8 cellular contexts compared by ENCODE assay signal in the genomic region with DNA sequence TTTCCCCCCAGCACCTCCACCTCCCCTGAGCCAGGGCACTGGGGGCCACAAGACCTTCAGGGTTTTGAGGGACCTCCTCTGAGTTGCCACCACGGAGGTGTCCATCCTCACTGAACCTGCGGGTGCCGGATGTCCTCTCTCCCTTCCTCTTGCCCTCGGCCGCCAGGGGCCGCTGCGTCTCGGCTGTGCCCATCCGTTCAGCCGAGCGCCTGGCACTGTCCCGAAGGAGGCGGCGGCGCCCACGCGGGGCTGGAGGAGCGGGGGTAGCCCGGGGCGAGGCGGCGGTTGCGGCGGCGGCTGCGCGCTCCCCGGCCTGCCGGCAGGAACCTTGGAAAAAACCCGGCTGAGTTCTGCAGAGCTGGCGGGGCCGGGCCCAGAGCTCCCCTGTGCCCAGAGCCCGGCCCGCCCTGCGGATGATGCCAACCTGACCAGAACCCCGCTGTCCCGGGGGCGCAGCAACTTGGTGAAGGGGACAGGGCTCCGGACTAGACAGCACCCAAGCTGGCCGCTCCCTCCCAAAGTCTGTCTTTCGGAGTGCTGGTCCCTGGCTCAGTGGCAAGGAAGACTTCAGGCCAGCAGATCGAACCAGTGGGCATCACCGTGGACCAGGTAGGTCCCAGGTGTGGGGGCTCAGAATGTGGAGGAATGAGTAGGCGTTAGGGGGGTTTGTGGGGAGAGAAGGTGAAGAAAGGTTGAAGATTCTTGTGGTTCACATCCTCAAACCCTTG. TPM values are rescaled to one million over a fixed set of nuclear protein-coding genes. Genes with fewer than 3 reads are reported as not detected.
DNase-seq lines count a peak whose midpoint lies in the region; ATAC-seq and TF ChIP-seq lines count a peak whose summit lies in the region.

No MANE protein-coding gene starts in this region.

- H3K27ac ChIP-seq in Karpas-422 (ENCODE audit: low read length) (no peak overlapping the region), SJSA1 (no peak overlapping the region), parathyroid adenoma (no peak overlapping the region), transverse colon (no peak overlapping the region)

- no peak for TF ChIP-seq EP300 in transverse colon (IDR thresholded peaks at IDR 0.05; ENCODE audit: low read depth)

- H3K4me2 ChIP-seq in Karpas-422 (ENCODE audit: low read depth, low read length, poor library complexity, severe bottlenecking): peak overlapping the region; percentile 50
- peak overlapping the region; percentile 24 for H3K4me2 ChIP-seq in parathyroid adenoma (ENCODE audit: low read length)

- TF ChIP-seq CTCF in parathyroid adenoma (IDR thresholded peaks at IDR 0.05) (peak; percentile 70), transverse colon (IDR thresholded peaks at IDR 0.05) (peak; percentile 61 to 89 (median 82))

- 0 out of 2 replicates have a peak overlapping the region, but pooled peaks have one; percentile 25 for H3K4me3 ChIP-seq in Karpas-422 (ENCODE audit: low read length)
- H3K4me3 ChIP-seq in SJSA1: no peak overlapping the region
- H3K4me3 ChIP-seq in parathyroid adenoma (ENCODE audit: low read depth, low read length): no peak overlapping the region
- peak overlapping the region in 2 of 4 donors; percentile 13 to 21 for H3K4me3 ChIP-seq in transverse colon

- H3K9me3 ChIP-seq in Karpas-422 (ENCODE audit: low read length) (no peaks in the 10 kb centered on the region), SJSA1 (replicated peaks) (no peaks in the 10 kb centered on the region), parathyroid adenoma (ENCODE audit: control insufficient read depth, low read length) (no peaks in the 10 kb centered on the region), transverse colon (no peaks in the 10 kb centered on the region)

- no peaks in the 10 kb centered on the region for H3K79me2 ChIP-seq in Karpas-422 (ENCODE audit: low read length)
- H3K79me2 ChIP-seq in parathyroid adenoma: no peaks in the 10 kb centered on the region

- H3K4me1 ChIP-seq in Karpas-422 (ENCODE audit: low read length): peaks cover 25% of the 10 kb centered on the region
- H3K4me1 ChIP-seq in SJSA1 (replicated peaks): peaks cover 21% of the 10 kb centered on the region
- H3K4me1 ChIP-seq in parathyroid adenoma: peaks cover 2% of the 10 kb centered on the region
- H3K4me1 ChIP-seq in transverse colon: peaks cover 0 to 46% (median 35%) of the 10 kb centered on the region in 4 donors

- H3K27me3 ChIP-seq in Karpas-422 (ENCODE audit: low read length) (no peaks in the 10 kb centered on the region), SJSA1 (replicated peaks) (peaks cover 10% of the 10 kb centered on the region), parathyroid adenoma (ENCODE audit: control insufficient read depth, insufficient read depth, low read length) (no peaks in the 10 kb centered on the region), transverse colon (no peaks in the 10 kb centered on the region)

- intact Hi-C loops in transverse colon (cut with DNase I; ENCODE audit: low total_unique reads): loop anchor here (5.0 to 10.0 kb wide), 2 partner anchors 83 to 356 kb away; partner anchors contain the start of gene LRIG2

- H3K36me3 ChIP-seq in Karpas-422 (ENCODE audit: insufficient read depth, low read length): no peaks in the 10 kb centered on the region
- H3K36me3 ChIP-seq in SJSA1: no peaks in the 10 kb centered on the region
- H3K36me3 ChIP-seq in parathyroid adenoma (ENCODE audit: control insufficient read depth, insufficient read depth, low read length): no peaks in the 10 kb centered on the region
- no peaks in the 10 kb centered on the region for H3K36me3 ChIP-seq in transverse colon

- H3K9me2 ChIP-seq in Karpas-422 (replicated peaks; ENCODE audit: insufficient read depth, low read length): no peaks in the 10 kb centered on the region

- H3K9ac ChIP-seq in Karpas-422 (ENCODE audit: low read length) (no peak overlapping the region), parathyroid adenoma (no peak overlapping the region)

- WGBS in transverse colon (ENCODE audit: low coverage in 1 of 2), 2 donors: 13% methylated on average over 38 of the region's 44 CpGs; no CpG with 5 or more reads in 1 of the 2 donors

- no peak for ATAC-seq in HG02840 (IDR thresholded peaks at IDR 0.05; ENCODE audit: low FRiP score, unreplicated experiment)

- H4K20me1 ChIP-seq in Karpas-422 (ENCODE audit: insufficient read depth, low read depth, low read length): peaks cover 3% of the 10 kb centered on the region

- no peak for TF ChIP-seq POLR2A in transverse colon (IDR thresholded peaks at IDR 0.05)

- H2AFZ ChIP-seq in Karpas-422 (ENCODE audit: low read length) (no peak overlapping the region), parathyroid adenoma (peak overlapping the region; percentile 58)

- peak; percentile 28 for DNase-seq in DMS79 (lab: John Stamatoyannopoulos, UW)
- peak; percentile 83 for DNase-seq in Karpas-422
- peak; percentile 58 to 83 for DNase-seq in SJSA1 (ENCODE audit: low read depth in 1 of 2, low spot score in 2 of 2)
- peak; percentile 65 for DNase-seq in activated gamma-delta T cell treated with anti-CD3 and anti-CD28 coated beads, Interleukin-2, amount 50 U/mL, for 16 hours (ENCODE audit: low read depth)
- DNase-seq in germinal center (ENCODE audit: low spot score): peak; percentile 77
- DNase-seq in transverse colon: peak; percentile 87

- in situ Hi-C loops in transverse colon (cut with MboI; ENCODE audit: low pct_ligation_motif_present in 1 of 4, low pct_unique_long_range_greater_than_20kb in 1 of 4, low sequenced_read_pairs in 3 of 4): loop anchor here in 2 of 4 donors (5.0 to 25.0 kb wide), 3 partner anchors 88 to 343 kb away; partner anchors contain the start of genes CAPZA1 (in 1 of the 2), LRIG2 (in 1 of the 2) and ST7L (in 1 of the 2)

RNA-seq across cellular contexts. Expression of gene PPM1J, which starts 3.7 kb away (rescaled TPM):
- total RNA-seq in Karpas-422 (2014; rRNA removed; shearing (Covaris generic); ENCODE audit: low replicate concordance): not detected in 2 replicates
- total RNA-seq in SJSA1 (2014; rRNA removed; shearing (Covaris generic)): not detected in 2 replicates
- total RNA-seq in transverse colon: 1 to 10 TPM in 1 of 4 donors, under 1 TPM in 1, not detected in 2; 0.68 to 1.7 TPM

RNA-seq across cellular contexts. Expression of gene RHOC, which starts 11.9 kb away (rescaled TPM):
- total RNA-seq in Karpas-422 (2014; rRNA removed; shearing (Covaris generic); ENCODE audit: low replicate concordance): 16.5 and 38.6 TPM in 2 replicates
- total RNA-seq in SJSA1 (2014; rRNA removed; shearing (Covaris generic)): 555 and 570 TPM in 2 replicates
- total RNA-seq in transverse colon: 100 to 1,000 TPM; 438 to 737 (median 617) TPM

RNA-seq across cellular contexts. Expression of gene MOV10, which starts 44.4 kb away (rescaled TPM):
- 7.7 and 13.8 TPM in 2 replicates for total RNA-seq in Karpas-422 (2014; rRNA removed; shearing (Covaris generic); ENCODE audit: low replicate concordance)
- 47.4 and 57.0 TPM in 2 replicates for total RNA-seq in SJSA1 (2014; rRNA removed; shearing (Covaris generic))
- 100 to 1,000 TPM in 1 of 4 donors, 10 to 100 TPM in 3; 22.1 to 129 (median 76.9) TPM for total RNA-seq in transverse colon

Comparison
In these comparisons a context has a peak if more than half of its experiments do, and no peak if none do; other contexts are left out.
1. DNase-seq: peak in every context shown above with its lines; median percentile 87 in transverse colon; 83 in Karpas-422; 77 in germinal center; 70 in SJSA1; 65 in activated gamma-delta T cell treated with anti-CD3 and anti-CD28 coated beads, Interleukin-2, amount 50 U/mL, for 16 hours; 28 in DMS79.
2. RNA of gene RHOC, which starts 11.9 kb away (total RNA-seq): 438 to 737 TPM in transverse colon and 555 to 570 TPM in SJSA1; 16.5 to 38.6 TPM in Karpas-422; every median in the first group is over 10 times any median in the second.